Comparison of ENCODE assay signal across 17 cellular contexts in genomic region chr17:55632236-55632635, GRCh38.
DNase-seq lines count a peak whose midpoint lies in the region; TF ChIP-seq lines count a peak whose summit lies in the region.
"Had no signal": no experiment of that assay in that cellular context is flagged by ENCODE, and none has a peak within 500 bp of the region (broad histone marks: within the 10 kb centered on the region; RNA-seq: fewer than 3 reads in every experiment).

No MANE protein-coding gene starts in this region.

- WGBS in spleen, 5 donors, result 64 to 71% (median 65%) methylated on average over 2 of the region's 2 CpGs

- TF ChIP-seq CTCF in spleen (IDR thresholded peaks at IDR 0.05 in 8 of 11, conservative IDR thresholded peaks at IDR 0.05 in 3 of 11), result no peak
- TF ChIP-seq CTCF in osteoblast (IDR thresholded peaks at IDR 0.05; ENCODE audit: extremely low read depth, low read depth, low read length), result no peak

- H4K20me1 ChIP-seq in BLaER1 (no peaks in the 10 kb centered on the region), osteoblast (ENCODE audit: insufficient read depth, low read length) (no peaks in the 10 kb centered on the region)

- H3K4me2 ChIP-seq in BLaER1 (peak overlapping the region; percentile 69), osteoblast (ENCODE audit: insufficient read depth, low read length) (no peak overlapping the region)
- H3K4me2 ChIP-seq: A549 had no signal

- intact Hi-C loops in spleen (cut with DNase I; ENCODE audit: low total_unique reads), result no loop called here

- H3K27me3 ChIP-seq in BLaER1 (no peaks in the 10 kb centered on the region), spleen (replicated peaks in 1 of 7) (no peaks in the 10 kb centered on the region), osteoblast (ENCODE audit: insufficient read depth, low read length) (no peaks in the 10 kb centered on the region)

- no peak for TF ChIP-seq POLR2A in spleen (IDR thresholded peaks at IDR 0.05)

- DNase-seq in Ammon's horn (ENCODE audit: low spot score), result peak; percentile 53
- peak; percentile 89 for DNase-seq in NCI-H1694 (lab: John Stamatoyannopoulos, UW)
- peak; percentile 72 for DNase-seq in NCI-H69 (lab: John Stamatoyannopoulos, UW)
- no peak for DNase-seq in spleen
- DNase-seq in osteoblast (ENCODE audit: insufficient read length, low spot score, missing footprints), result no peak
- DNase-seq in putamen (ENCODE audit: low spot score), result no peak
- DNase-seq in SHP77 treated with DMSO at 0.1 percent for 48 hours (lab: John Stamatoyannopoulos, UW), result no peak
- DNase-seq: C1 segment of cervical spinal cord; Calu3; CD4-positive, alpha-beta T cell; DMS153; DMS79 treated with DMSO at 0.1 percent for 48 hours; EL; GOT3; H9 had no signal

- no peaks in the 10 kb centered on the region for H3K36me3 ChIP-seq in BLaER1
- H3K36me3 ChIP-seq in spleen, result no peaks in the 10 kb centered on the region
- H3K36me3 ChIP-seq in osteoblast (ENCODE audit: insufficient read depth, low read length), result no peaks in the 10 kb centered on the region

- H3K27ac ChIP-seq in BLaER1 (peak overlapping the region; percentile 46), spleen (no peak overlapping the region), osteoblast (ENCODE audit: low read depth, low read length) (no peak overlapping the region)
- H3K27ac ChIP-seq: A549 had no signal

- no peak overlapping the region for H3K4me3 ChIP-seq in BLaER1
- no peak overlapping the region for H3K4me3 ChIP-seq in spleen
- H3K4me3 ChIP-seq in osteoblast (ENCODE audit: insufficient read depth, low read length), result no peak overlapping the region
- H3K4me3 ChIP-seq: A549 had no signal

- no peak overlapping the region for H2AFZ ChIP-seq in osteoblast (ENCODE audit: low read length)

- H3K9ac ChIP-seq in BLaER1, result no peak overlapping the region

- H3K4me1 ChIP-seq in BLaER1 (peaks cover 63% of the 10 kb centered on the region), spleen (peaks cover 0 to 16% (median 8%) of the 10 kb centered on the region in 6 donors), osteoblast (ENCODE audit: insufficient read depth, low read length) (peaks cover 7% of the 10 kb centered on the region)
- H3K4me1 ChIP-seq: A549 had no signal

- H3K79me2 ChIP-seq in osteoblast (ENCODE audit: insufficient read depth, low read length), result no peaks in the 10 kb centered on the region

- H3K9me3 ChIP-seq in BLaER1 (peaks cover 10% of the 10 kb centered on the region), spleen (no peaks in the 10 kb centered on the region), osteoblast (ENCODE audit: low read depth, low read length) (no peaks in the 10 kb centered on the region)
- H3K9me3 ChIP-seq: A549 had no signal

Comparison
In these comparisons a context has a peak if more than half of its experiments do, and no peak if none do; other contexts are left out.
1. DNase-seq: peak in Ammon's horn (single experiment), NCI-H1694 (single experiment) and NCI-H69 (single experiment); none in spleen (single experiment), osteoblast (single experiment), putamen (single experiment) and SHP77 treated with DMSO at 0.1 percent for 48 hours (single experiment).